22 cellular contexts compared by ENCODE assay signal in the genomic region with DNA sequence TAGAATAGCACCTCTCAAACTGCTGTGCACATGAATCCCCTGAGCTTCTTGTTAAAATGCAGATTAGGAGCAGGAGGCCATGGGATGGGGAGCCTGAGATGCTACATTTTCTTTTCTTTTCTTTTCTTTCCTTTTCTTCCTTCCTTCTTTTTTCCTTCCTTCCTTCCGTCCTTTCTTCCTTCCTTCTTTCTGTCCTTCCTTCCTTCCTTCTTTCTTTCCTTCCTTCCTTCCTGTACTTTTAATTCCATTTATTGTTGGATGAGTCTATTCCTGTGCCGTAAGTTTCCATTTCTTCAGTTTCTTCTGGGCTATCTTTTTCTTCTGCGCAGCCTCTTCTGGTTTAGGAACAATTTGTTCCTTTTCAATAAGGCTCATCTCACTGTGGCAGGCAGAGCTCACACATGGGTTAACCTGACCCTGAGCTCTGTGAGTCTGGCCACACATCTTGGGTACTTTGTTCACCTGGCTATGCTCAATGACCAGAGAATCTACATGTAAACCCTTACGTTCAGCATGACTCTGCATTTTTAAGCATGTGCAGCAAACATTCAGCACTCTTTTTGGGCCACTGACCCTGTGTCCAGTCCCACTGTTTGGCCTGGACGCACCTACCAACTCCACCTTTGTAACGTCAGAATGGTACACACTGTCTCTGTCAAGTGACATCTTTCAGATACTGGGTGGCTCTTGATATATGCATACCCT.
"Had no signal": no experiment of that assay in that cellular context is flagged by ENCODE, and none has a peak within 500 bp of the region (broad histone marks: within the 10 kb centered on the region; RNA-seq: fewer than 3 reads in every experiment).

No MANE protein-coding gene starts in this region.

- H3K27me3 Mint-ChIP-seq: activated CD4-positive, alpha-beta T cell treated with anti-CD3 and anti-CD28 coated beads, Interleukin-2, amount 10 ng/mL, durations not matched to agents 24 days and 14 days had no signal

- H3K4me3 ChIP-seq: cardiac muscle cell had no signal

- H3K4me3 Mint-ChIP-seq: activated B cell treated with CpG ODN at 0.5 μM for 24 hours; activated CD4-positive, alpha-beta T cell treated with anti-CD3 and anti-CD28 coated beads, Interleukin-2, amount 10 ng/mL, durations not matched to agents 24 days and 14 days; activated CD8-positive, alpha-beta memory T cell treated with anti-CD3 and anti-CD28 coated beads, Interleukin-2, amount 10 ng/mL, durations not matched to agents 7 days and 5 days; activated naive CD8-positive, alpha-beta T cell treated with anti-CD3 and anti-CD28 coated beads for 36 hours; activated T-cell treated with anti-CD3 and anti-CD28 coated beads, Interleukin-2, amount 50 U/mL, for 4 hours; activated T-helper 17 cell treated with anti-CD3 and anti-CD28 coated beads, Interleukin-2, amount 50 U/mL, for 72 hours; T-cell had no signal

- H3K27ac Mint-ChIP-seq: activated B cell treated with CpG ODN at 0.5 μM for 24 hours; activated CD4-positive, alpha-beta T cell treated with anti-CD3 and anti-CD28 coated beads, Interleukin-2, amount 10 ng/mL, durations not matched to agents 24 days and 14 days; activated CD8-positive, alpha-beta memory T cell treated with anti-CD3 and anti-CD28 coated beads, Interleukin-2, amount 10 ng/mL, durations not matched to agents 7 days and 5 days; activated naive CD8-positive, alpha-beta T cell treated with anti-CD3 and anti-CD28 coated beads for 36 hours; activated T-helper 17 cell treated with anti-CD3 and anti-CD28 coated beads, Interleukin-2, amount 50 U/mL, for 72 hours; T-cell had no signal

- H3K36me3 ChIP-seq: brain microvascular endothelial cell, cardiac muscle cell had no signal

- H3K36me3 Mint-ChIP-seq: activated CD8-positive, alpha-beta memory T cell treated with anti-CD3 and anti-CD28 coated beads, Interleukin-2, amount 10 ng/mL, durations not matched to agents 7 days and 5 days; activated naive CD8-positive, alpha-beta T cell treated with anti-CD3 and anti-CD28 coated beads for 36 hours; T-cell had no signal

- H3K4me1 Mint-ChIP-seq: activated B cell treated with CpG ODN at 0.5 μM for 24 hours; activated CD4-positive, alpha-beta T cell treated with anti-CD3 and anti-CD28 coated beads, Interleukin-2, amount 10 ng/mL, durations not matched to agents 24 days and 14 days; activated CD8-positive, alpha-beta memory T cell treated with anti-CD3 and anti-CD28 coated beads, Interleukin-2, amount 10 ng/mL, durations not matched to agents 7 days and 5 days; activated naive CD8-positive, alpha-beta T cell treated with anti-CD3 and anti-CD28 coated beads for 36 hours; activated T-helper 17 cell treated with anti-CD3 and anti-CD28 coated beads, Interleukin-2, amount 50 U/mL, for 72 hours; T-cell had no signal

- DNase-seq: activated B cell treated with CpG ODN at 0.5 μM for 24 hours; activated CD4-positive, alpha-beta T cell treated with anti-CD3 and anti-CD28 coated beads for 1 hour; activated CD4-positive, alpha-beta T cell treated with anti-CD3 and anti-CD28 coated beads, Interleukin-2, amount 10 ng/mL, durations not matched to agents 24 days and 14 days; activated CD4-positive, alpha-beta T cell treated with anti-CD3 and anti-CD28 coated beads, Interleukin-2, amount 50 U/mL, for 48 hours; activated CD8-positive, alpha-beta memory T cell treated with anti-CD3 and anti-CD28 coated beads, Interleukin-2, amount 10 ng/mL, durations not matched to agents 7 days and 5 days; activated gamma-delta T cell; activated naive CD8-positive, alpha-beta T cell treated with anti-CD3 and anti-CD28 coated beads for 36 hours; activated T-cell treated with anti-CD3 and anti-CD28 coated beads, Interleukin-2, amount 50 U/mL, for 4 hours; brain microvascular endothelial cell; KG1; NCI-H1048; NCI-H1417 treated with DMSO at 0.1 percent for 48 hours; NCI-H1694 treated with DMSO at 0.1 percent for 48 hours; NCI-H446; NCI-H524; PC-3; SIG-M5; T-cell; T-helper 2 cell; T1000 had no signal

- H3K27me3 ChIP-seq: brain microvascular endothelial cell, cardiac muscle cell had no signal

- ATAC-seq: activated CD8-positive, alpha-beta memory T cell treated with anti-CD3 and anti-CD28 coated beads, Interleukin-2, amount 10 ng/mL, durations not matched to agents 7 days and 5 days; activated T-cell treated with anti-CD3 and anti-CD28 coated beads, Interleukin-2, amount 50 U/mL, for 4 hours; activated T-helper 17 cell treated with anti-CD3 and anti-CD28 coated beads, Interleukin-2, amount 50 U/mL, for 72 hours; PC-3; T-cell had no signal

- H3K9me3 Mint-ChIP-seq: activated B cell treated with CpG ODN at 0.5 μM for 24 hours; activated CD4-positive, alpha-beta T cell treated with anti-CD3 and anti-CD28 coated beads, Interleukin-2, amount 10 ng/mL, durations not matched to agents 24 days and 14 days; activated naive CD8-positive, alpha-beta T cell treated with anti-CD3 and anti-CD28 coated beads for 36 hours; activated T-cell treated with anti-CD3 and anti-CD28 coated beads, Interleukin-2, amount 50 U/mL, for 4 hours; activated T-helper 17 cell treated with anti-CD3 and anti-CD28 coated beads, Interleukin-2, amount 50 U/mL, for 72 hours; T-cell had no signal

- H3K27ac ChIP-seq: brain microvascular endothelial cell, cardiac muscle cell had no signal
